Comparison of ENCODE assay signal across 1 cellular context in the genomic region with DNA sequence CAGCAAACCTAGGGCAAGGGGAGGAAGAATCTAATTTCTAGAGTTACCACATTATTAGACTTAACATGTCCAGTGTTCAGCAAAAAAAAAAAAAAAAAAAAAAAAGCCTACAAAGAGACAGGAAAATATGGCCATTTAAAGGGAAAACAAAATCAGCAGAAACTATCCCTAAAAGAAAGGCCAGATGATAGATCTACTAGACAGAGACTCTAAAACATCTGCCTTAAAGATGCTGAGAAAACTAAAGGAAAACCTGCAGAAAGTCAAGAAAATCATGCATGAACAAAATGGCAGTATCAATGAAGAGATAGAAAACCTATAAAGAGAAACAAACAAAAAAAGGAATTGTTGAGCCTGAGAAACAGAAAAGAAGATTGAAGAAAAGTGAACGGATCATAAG.
TF ChIP-seq lines count a peak whose summit lies in the region.

No MANE protein-coding gene starts in this region.

TF ChIP-seq in WTC11, 78 proteins besides CTCF, POLR2A, EP300 and RAD21:
- TF ChIP-seq, protein P1, sequence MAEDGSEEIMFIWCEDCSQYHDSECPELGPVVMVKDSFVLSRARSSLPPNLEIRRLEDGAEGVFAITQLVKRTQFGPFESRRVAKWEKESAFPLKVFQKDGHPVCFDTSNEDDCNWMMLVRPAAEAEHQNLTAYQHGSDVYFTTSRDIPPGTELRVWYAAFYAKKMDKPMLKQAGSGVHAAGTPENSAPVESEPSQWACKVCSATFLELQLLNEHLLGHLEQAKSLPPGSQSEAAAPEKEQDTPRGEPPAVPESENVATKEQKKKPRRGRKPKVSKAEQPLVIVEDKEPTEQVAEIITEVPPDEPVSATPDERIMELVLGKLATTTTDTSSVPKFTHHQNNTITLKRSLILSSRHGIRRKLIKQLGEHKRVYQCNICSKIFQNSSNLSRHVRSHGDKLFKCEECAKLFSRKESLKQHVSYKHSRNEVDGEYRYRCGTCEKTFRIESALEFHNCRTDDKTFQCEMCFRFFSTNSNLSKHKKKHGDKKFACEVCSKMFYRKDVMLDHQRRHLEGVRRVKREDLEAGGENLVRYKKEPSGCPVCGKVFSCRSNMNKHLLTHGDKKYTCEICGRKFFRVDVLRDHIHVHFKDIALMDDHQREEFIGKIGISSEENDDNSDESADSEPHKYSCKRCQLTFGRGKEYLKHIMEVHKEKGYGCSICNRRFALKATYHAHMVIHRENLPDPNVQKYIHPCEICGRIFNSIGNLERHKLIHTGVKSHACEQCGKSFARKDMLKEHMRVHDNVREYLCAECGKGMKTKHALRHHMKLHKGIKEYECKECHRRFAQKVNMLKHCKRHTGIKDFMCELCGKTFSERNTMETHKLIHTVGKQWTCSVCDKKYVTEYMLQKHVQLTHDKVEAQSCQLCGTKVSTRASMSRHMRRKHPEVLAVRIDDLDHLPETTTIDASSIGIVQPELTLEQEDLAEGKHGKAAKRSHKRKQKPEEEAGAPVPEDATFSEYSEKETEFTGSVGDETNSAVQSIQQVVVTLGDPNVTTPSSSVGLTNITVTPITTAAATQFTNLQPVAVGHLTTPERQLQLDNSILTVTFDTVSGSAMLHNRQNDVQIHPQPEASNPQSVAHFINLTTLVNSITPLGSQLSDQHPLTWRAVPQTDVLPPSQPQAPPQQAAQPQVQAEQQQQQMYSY (CRISPR knock-in tag; IDR thresholded peaks at IDR 0.05): no peak
- TF ChIP-seq, protein P2, sequence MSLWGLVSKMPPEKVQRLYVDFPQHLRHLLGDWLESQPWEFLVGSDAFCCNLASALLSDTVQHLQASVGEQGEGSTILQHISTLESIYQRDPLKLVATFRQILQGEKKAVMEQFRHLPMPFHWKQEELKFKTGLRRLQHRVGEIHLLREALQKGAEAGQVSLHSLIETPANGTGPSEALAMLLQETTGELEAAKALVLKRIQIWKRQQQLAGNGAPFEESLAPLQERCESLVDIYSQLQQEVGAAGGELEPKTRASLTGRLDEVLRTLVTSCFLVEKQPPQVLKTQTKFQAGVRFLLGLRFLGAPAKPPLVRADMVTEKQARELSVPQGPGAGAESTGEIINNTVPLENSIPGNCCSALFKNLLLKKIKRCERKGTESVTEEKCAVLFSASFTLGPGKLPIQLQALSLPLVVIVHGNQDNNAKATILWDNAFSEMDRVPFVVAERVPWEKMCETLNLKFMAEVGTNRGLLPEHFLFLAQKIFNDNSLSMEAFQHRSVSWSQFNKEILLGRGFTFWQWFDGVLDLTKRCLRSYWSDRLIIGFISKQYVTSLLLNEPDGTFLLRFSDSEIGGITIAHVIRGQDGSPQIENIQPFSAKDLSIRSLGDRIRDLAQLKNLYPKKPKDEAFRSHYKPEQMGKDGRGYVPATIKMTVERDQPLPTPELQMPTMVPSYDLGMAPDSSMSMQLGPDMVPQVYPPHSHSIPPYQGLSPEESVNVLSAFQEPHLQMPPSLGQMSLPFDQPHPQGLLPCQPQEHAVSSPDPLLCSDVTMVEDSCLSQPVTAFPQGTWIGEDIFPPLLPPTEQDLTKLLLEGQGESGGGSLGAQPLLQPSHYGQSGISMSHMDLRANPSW (CRISPR knock-in tag; conservative IDR thresholded peaks at IDR 0.05; ENCODE audit: low read depth): no peak
- TF ChIP-seq ZNF396 (CRISPR knock-in tag; IDR thresholded peaks at IDR 0.05; ENCODE audit: borderline replicate concordance): no peak
- no peak for TF ChIP-seq ZBTB21 (CRISPR knock-in tag; IDR thresholded peaks at IDR 0.05; ENCODE audit: borderline replicate concordance)
- TF ChIP-seq ZNF423 (CRISPR knock-in tag; IDR thresholded peaks at IDR 0.05): no peak
- TF ChIP-seq TP53 (CRISPR knock-in tag; IDR thresholded peaks at IDR 0.05): no peak
- no peak for TF ChIP-seq JUN (CRISPR knock-in tag; IDR thresholded peaks at IDR 0.05)
